8 cellular contexts compared by ENCODE assay signal in the genomic region with DNA sequence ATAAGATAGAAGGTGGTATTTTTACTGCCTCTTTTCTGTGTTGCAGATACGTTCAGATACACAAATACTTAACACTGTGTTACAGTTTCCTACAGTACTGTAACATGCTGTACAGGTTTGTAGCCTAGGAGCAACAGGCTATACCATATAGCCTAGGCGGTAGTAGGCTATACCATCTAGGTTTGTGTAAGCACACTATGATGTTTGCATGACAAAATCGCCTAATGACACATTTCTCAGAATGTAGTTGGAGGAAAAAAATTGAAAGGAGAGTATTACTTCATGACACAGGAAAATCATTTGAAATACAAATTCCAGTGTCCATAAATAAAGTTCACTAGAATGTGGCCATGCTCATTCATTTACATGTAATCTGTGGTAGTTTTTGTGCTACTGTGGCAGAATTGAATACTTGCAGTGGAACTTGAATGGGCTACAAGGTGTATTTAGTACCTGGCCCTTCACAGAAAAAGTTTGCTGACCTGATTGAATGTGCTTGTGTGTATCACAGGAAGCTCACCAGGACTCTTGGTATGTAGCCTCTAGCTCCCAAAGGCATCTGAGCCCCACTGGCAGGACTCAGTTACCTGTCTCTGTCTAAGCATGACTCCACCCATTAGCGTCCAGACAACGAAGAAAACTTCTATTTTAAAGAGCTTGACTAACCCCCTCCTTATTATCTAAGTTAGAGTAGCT. TPM values are rescaled to one million over a fixed set of nuclear protein-coding genes. Genes with fewer than 3 reads are reported as not detected.
DNase-seq lines count a peak whose midpoint lies in the region; ATAC-seq and TF ChIP-seq lines count a peak whose summit lies in the region.

No MANE protein-coding gene starts in this region.

- no peak for TF ChIP-seq CTCF in CD8-positive, alpha-beta T cell (IDR thresholded peaks at IDR 0.05)
- TF ChIP-seq CTCF in ascending aorta (IDR thresholded peaks at IDR 0.05) (no peak), natural killer cell (IDR thresholded peaks at IDR 0.05) (no peak)

- no peaks in the 10 kb centered on the region for H3K9me3 Mint-ChIP-seq in CD8-positive, alpha-beta T cell
- no peaks in the 10 kb centered on the region for H3K9me3 Mint-ChIP-seq in natural killer cell

- H3K4me1 ChIP-seq in CD8-positive, alpha-beta T cell (ENCODE audit: insufficient read depth, low read length), result peaks cover 82% of the 10 kb centered on the region
- H3K4me1 ChIP-seq in ascending aorta, result peaks cover 4 to 50% of the 10 kb centered on the region in 2 donors

- CTCF ChIA-PET in CD8-positive, alpha-beta T cell (lab: Charles Lee), result interaction anchor here (1.0 to 5.1 kb wide), 5 partner anchors 17 to 79 kb away, joined by 3 to 19 read pairs (median 9); no protein-coding TSS in a partner anchor

- intact Hi-C loops in CD8-positive, alpha-beta T cell (cut with DNase I, micrococcal nuclease), result loop anchor here (1.0 to 5.0 kb wide), 5 partner anchors 8 to 55 kb away; partner anchors contain the start of gene TOP1 (in 1 of the 2)
- intact Hi-C loops in ascending aorta (cut with DNase I), result no loop called here
- intact Hi-C loops in natural killer cell (cut with micrococcal nuclease), result loop anchor here (5.0 kb wide), 1 partner anchor 35 kb away; no protein-coding TSS in a partner anchor

- no peak for DNase-seq in CD8-positive, alpha-beta T cell
- DNase-seq in ascending aorta (ENCODE audit: low spot score in 2 of 2), result no peak
- DNase-seq in natural killer cell, result no peak
- no peak for DNase-seq in NCI-H2029 treated with DMSO at 0.1 percent for 48 hours (lab: John Stamatoyannopoulos, UW)
- no peak for DNase-seq in activated effector memory CD4-positive, alpha-beta T cell treated with Interleukin-2 at 50 U/mL for 16 hours
- DNase-seq in amniotic stem cell (lab: John Stamatoyannopoulos, UW), result no peak

- H3K27me3 ChIP-seq in CD8-positive, alpha-beta T cell (ENCODE audit: insufficient read depth, low read length), result no peaks in the 10 kb centered on the region
- H3K27me3 ChIP-seq in ascending aorta, result no peaks in the 10 kb centered on the region

- ATAC-seq in CD8-positive, alpha-beta T cell, result peak; percentile 19
- ATAC-seq in HG03066 (IDR thresholded peaks at IDR 0.05; ENCODE audit: low read depth, unreplicated experiment) (peak; percentile 20), natural killer cell (peak; percentile 5 to 22 (median 17)), HG03135 (IDR thresholded peaks at IDR 0.05; ENCODE audit: unreplicated experiment) (no peak)

- peaks cover 93% of the 10 kb centered on the region for H3K4me1 Mint-ChIP-seq in CD8-positive, alpha-beta T cell (ENCODE audit: low read depth)
- H3K4me1 Mint-ChIP-seq in natural killer cell, result peaks cover 84 to 85% of the 10 kb centered on the region in 2 donors

- no peaks in the 10 kb centered on the region for H3K36me3 Mint-ChIP-seq in CD8-positive, alpha-beta T cell
- no peaks in the 10 kb centered on the region for H3K36me3 Mint-ChIP-seq in natural killer cell

- peak overlapping the region; percentile 79 for H3K4me3 Mint-ChIP-seq in CD8-positive, alpha-beta T cell
- peak overlapping the region; percentile 81 for H3K4me3 Mint-ChIP-seq in natural killer cell

- POLR2A ChIA-PET in CD8-positive, alpha-beta T cell (lab: Charles Lee), result interaction anchor here (0.6 to 1.9 kb wide), 3 partner anchors 12 to 61 kb away, joined by 3 to 5 read pairs (median 3); no protein-coding TSS in a partner anchor

- no peaks in the 10 kb centered on the region for H3K36me3 ChIP-seq in CD8-positive, alpha-beta T cell (ENCODE audit: insufficient read depth, low read length)
- no peaks in the 10 kb centered on the region for H3K36me3 ChIP-seq in ascending aorta

- H3K9me3 ChIP-seq in CD8-positive, alpha-beta T cell (ENCODE audit: low read length), result no peaks in the 10 kb centered on the region
- no peaks in the 10 kb centered on the region for H3K9me3 ChIP-seq in ascending aorta

- H3K27ac ChIP-seq in CD8-positive, alpha-beta T cell (ENCODE audit: low read depth, low read length), result no peak overlapping the region
- H3K27ac ChIP-seq in ascending aorta, result peak overlapping the region in 1 of 2 donors; percentile 47

- no peaks in the 10 kb centered on the region for H3K27me3 Mint-ChIP-seq in CD8-positive, alpha-beta T cell (ENCODE audit: low read depth)
- no peaks in the 10 kb centered on the region for H3K27me3 Mint-ChIP-seq in natural killer cell (ENCODE audit: low read depth in 2 of 2)

- peak overlapping the region; percentile 81 for H3K27ac Mint-ChIP-seq in CD8-positive, alpha-beta T cell
- H3K27ac Mint-ChIP-seq in natural killer cell, result peak overlapping the region; percentile 81 to 94

- H3K4me3 ChIP-seq in CD8-positive, alpha-beta T cell (ENCODE audit: low read depth, low read length), result peak overlapping the region; percentile 41
- peak overlapping the region; percentile 16 to 55 for H3K4me3 ChIP-seq in ascending aorta

RNA-seq across cellular contexts. Expression of gene TOP1, which starts 18.8 kb away (rescaled TPM):
- 10 to 100 TPM; 58.5 to 61.1 TPM for total RNA-seq in CD8-positive, alpha-beta T cell
- total RNA-seq in ascending aorta (9.4 TPM), natural killer cell (10 to 100 TPM; 32.2 to 36.3 (median 36.3) TPM)
